Comparison of ENCODE assay signal across 9 cellular contexts in the genomic region with DNA sequence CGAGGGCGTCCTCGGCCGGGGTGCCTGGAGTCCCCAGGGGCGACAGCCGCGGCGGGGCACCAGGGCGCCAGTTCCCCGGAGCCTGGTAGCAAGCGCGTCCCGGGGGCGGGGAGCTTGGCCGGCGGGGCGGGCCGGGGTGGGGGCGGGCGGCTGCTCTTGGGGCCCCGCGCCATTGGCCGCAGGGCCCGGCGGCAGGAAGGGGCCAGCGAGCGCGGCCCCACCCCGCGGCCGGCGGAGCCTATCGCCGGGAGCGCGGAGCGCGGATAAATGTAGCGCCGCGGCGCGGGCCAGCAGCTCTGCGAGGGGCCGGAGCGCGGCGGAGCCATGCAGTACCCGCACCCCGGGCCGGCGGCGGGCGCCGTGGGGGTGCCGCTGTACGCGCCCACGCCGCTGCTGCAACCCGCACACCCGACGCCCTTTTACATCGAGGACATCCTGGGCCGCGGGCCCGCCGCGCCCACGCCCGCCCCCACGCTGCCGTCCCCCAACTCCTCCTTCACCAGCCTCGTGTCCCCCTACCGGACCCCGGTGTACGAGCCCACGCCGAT. TPM values are rescaled to one million over a fixed set of nuclear protein-coding genes. Genes with fewer than 3 reads are reported as not detected.
A peak's percentile ranks its signal among the peaks of the same experiment; 100 is the strongest.
DNase-seq lines count a peak whose midpoint lies in the region; ATAC-seq and TF ChIP-seq lines count a peak whose summit lies in the region.
"Had no signal": no experiment of that assay in that cellular context is flagged by ENCODE, and none has a peak within 500 bp of the region (broad histone marks: within the 10 kb centered on the region; RNA-seq: fewer than 3 reads in every experiment).

A gene (plus strand): TSS at position 293 of the 548 bp plus-strand sequence. CDS start 32 bp downstream, at position 325.

- peak within 1 kb of the TSS; percentile 73 for H3K4ac ChIP-seq in IMR-90 (ENCODE audit: low read depth, low read length)

- CTCF ChIA-PET in IMR-90 (lab: Yijun Ruan, JAX) = interaction anchor here (0.6 kb wide), 1 partner anchor 147 kb away, joined by 3 read pairs; no protein-coding TSS in a partner anchor

- H2AFZ ChIP-seq in IMR-90 (replicated peaks; ENCODE audit: low read length, poor library complexity) = peak within 1 kb of the TSS; percentile 96

- H4K8ac ChIP-seq in IMR-90 (ENCODE audit: low read depth in 2 of 2, low read length in 2 of 2) = peak within 1 kb of the TSS; percentile 65 to 66; a peak in 2 of 4 replicates

- H3K36me3 ChIP-seq in IMR-90 (ENCODE audit: control insufficient read depth, insufficient read depth, low read length) (peaks cover 9% of the 10 kb centered on the region), liver (ENCODE audit: control insufficient read depth in 4 of 4, insufficient read depth in 3 of 4, low read depth in 1 of 4, low read length in 3 of 4) (peaks cover 0 to 10% (median 3%) of the 10 kb centered on the region in 4 donors)

- H3K9me3 Mint-ChIP-seq in stimulated activated naive CD8-positive, alpha-beta T cell treated with anti-CD3 and anti-CD28 coated beads, Interleukin-15, amount 100 ng/mL, for 72 hours = peaks cover 0 to 6% of the 10 kb centered on the region in 2 donors

- peak within 1 kb of the TSS; percentile 19; the same call in 1 of the 2 replicates for H4K91ac ChIP-seq in IMR-90 (ENCODE audit: insufficient read depth, low read depth, low read length)

- no peak within 1 kb of the TSS for H2BK20ac ChIP-seq in IMR-90 (ENCODE audit: low read depth, low read length)

- no peak for TF ChIP-seq RAD21 in IMR-90 (IDR thresholded peaks at IDR 0.05; ENCODE audit: low read length)
- no peak for TF ChIP-seq RAD21 in liver (IDR thresholded peaks at IDR 0.05)

- H3K4me1 ChIP-seq in IMR-90 (ENCODE audit: control insufficient read depth, insufficient read depth, low read length) = peaks cover 12% of the 10 kb centered on the region
- H3K4me1 ChIP-seq in liver (ENCODE audit: control insufficient read depth in 4 of 4, insufficient read depth in 4 of 4, low read length in 3 of 4) = peaks cover 5 to 32% (median 21%) of the 10 kb centered on the region in 4 donors

- POLR2A ChIA-PET in IMR-90 (lab: Charles Lee; ENCODE audit: unreplicated experiment) = interaction anchor here (0.6 to 0.8 kb wide), 2 partner anchors 133 to 190 kb away, joined by 4 read pairs; no protein-coding TSS in a partner anchor

- peaks cover 75% of the 10 kb centered on the region for H3K27me3 Mint-ChIP-seq in stimulated activated naive CD8-positive, alpha-beta T cell treated with anti-CD3 and anti-CD28 coated beads, Interleukin-15, amount 100 ng/mL, for 72 hours

- ATAC-seq in GM19372 (IDR thresholded peaks at IDR 0.05; ENCODE audit: low read depth, unreplicated experiment) (peak; percentile 57), IMR-90 (ENCODE audit: low read depth) (peak; percentile 94)
- peak; percentile 66 for ATAC-seq in stimulated activated naive CD8-positive, alpha-beta T cell treated with anti-CD3 and anti-CD28 coated beads, Interleukin-15, amount 100 ng/mL, for 72 hours

- BruUV-seq in IMR-90 (replicated peaks; lab: Mats Ljungman, UMichigan) = no TSS peak

- peak within 1 kb of the TSS; percentile 51; the same call in 1 of the 2 replicates for H3K56ac ChIP-seq in IMR-90 (ENCODE audit: extremely low read depth, insufficient read depth, low read length)

- H4K5ac ChIP-seq in IMR-90 (ENCODE audit: low read depth, low read length) = peak within 1 kb of the TSS; percentile 42; the same call in 1 of the 2 replicates

- peak within 1 kb of the TSS; percentile 63 for H2BK5ac ChIP-seq in IMR-90 (ENCODE audit: low read depth, low read length, poor library complexity, severe bottlenecking)

- peak within 1 kb of the TSS; percentile 71 for H3K14ac ChIP-seq in IMR-90 (replicated peaks; ENCODE audit: low read depth, low read length)

- dilution Hi-C loops in IMR-90 (cut with HindIII; ENCODE audit: low sequenced_read_pairs, unreplicated experiment) = no loop called here

- peak; percentile 63 for TF ChIP-seq POLR2A in IMR-90 (IDR thresholded peaks at IDR 0.05; ENCODE audit: low read depth, low read length)

- peak within 1 kb of the TSS; percentile 82 for H3K27ac ChIP-seq in IMR-90 (ENCODE audit: insufficient read depth, low read length)
- H3K27ac ChIP-seq in liver (ENCODE audit: low read depth in 1 of 2, low read length in 2 of 2) = peak within 1 kb of the TSS; percentile 85 to 97

- TF ChIP-seq CTCF in IMR-90 (conservative IDR thresholded peaks at IDR 0.05; ENCODE audit: low read depth, low read length) (no peak), liver (IDR thresholded peaks at IDR 0.05; ENCODE audit: low read depth, low read length, missing input control) (no peak)

- H3K4me3 ChIP-seq in IMR-90 (ENCODE audit: insufficient read depth, low read depth, low read length) = peak within 1 kb of the TSS; percentile 95
- H3K4me3 ChIP-seq in liver (ENCODE audit: low read depth in 1 of 3, low read length in 3 of 3) = peak within 1 kb of the TSS; percentile 87 to 100 (median 91)

- H3K9me3 ChIP-seq in IMR-90 (ENCODE audit: control insufficient read depth, insufficient read depth, low read length) (peaks cover 10% of the 10 kb centered on the region; the same call in 1 of the 2 replicates), liver (ENCODE audit: control insufficient read depth in 4 of 4, low read length in 3 of 4) (no peaks in the 10 kb centered on the region)

- H3K9ac ChIP-seq in IMR-90 (ENCODE audit: low read depth, low read length) (peak within 1 kb of the TSS; percentile 79), liver (ENCODE audit: low read depth in 1 of 2, low read length in 2 of 2) (peak within 1 kb of the TSS; percentile 86 to 96)

- peak within 1 kb of the TSS; percentile 76 to 84 for H3K4me3 Mint-ChIP-seq in stimulated activated naive CD8-positive, alpha-beta T cell treated with anti-CD3 and anti-CD28 coated beads, Interleukin-15, amount 100 ng/mL, for 72 hours

- H3K4me1 Mint-ChIP-seq in stimulated activated naive CD8-positive, alpha-beta T cell treated with anti-CD3 and anti-CD28 coated beads, Interleukin-15, amount 100 ng/mL, for 72 hours = peaks cover 31% of the 10 kb centered on the region

- DNase-seq in CMK (ENCODE audit: low read depth) (peak; percentile 48), IMR-90 (peak; percentile 76), T-helper 9 cell (peak; percentile 22), dermis microvascular lymphatic vessel endothelial cell (ENCODE audit: low read depth in 2 of 2) (peak; percentile 63 to 89), cerebellum (ENCODE audit: low spot score) (no peak)
- DNase-seq in stimulated activated naive CD8-positive, alpha-beta T cell treated with anti-CD3 and anti-CD28 coated beads, Interleukin-15, amount 100 ng/mL, for 72 hours = peak in 1 of 2 donors; percentile 43

- H3K79me1 ChIP-seq in IMR-90 (ENCODE audit: low read depth in 1 of 2, low read length in 2 of 2) = peaks cover 20 to 38% of the 10 kb centered on the region in 2 experiments; a peak in 3 of 4 replicates

- H3K4me2 ChIP-seq in IMR-90 (ENCODE audit: low read depth, low read length) = peak within 1 kb of the TSS; percentile 94

- H3K27ac Mint-ChIP-seq in stimulated activated naive CD8-positive, alpha-beta T cell treated with anti-CD3 and anti-CD28 coated beads, Interleukin-15, amount 100 ng/mL, for 72 hours = no peak within 1 kb of the TSS

- peak within 1 kb of the TSS; percentile 63; the same call in 1 of the 2 replicates for H2AK5ac ChIP-seq in IMR-90 (ENCODE audit: low read depth, low read length)

- no peaks in the 10 kb centered on the region for H3K27me3 ChIP-seq in IMR-90 (ENCODE audit: control insufficient read depth, insufficient read depth, low read length)
- no peaks in the 10 kb centered on the region for H3K27me3 ChIP-seq in liver (ENCODE audit: control insufficient read depth in 4 of 4, insufficient read depth in 4 of 4, low read length in 3 of 4)

- WGBS in IMR-90 (ENCODE audit: extremely low coverage in 2 of 2, insufficient read length in 1 of 2), 2 experiments = 0% methylated on average over 31 of the region's 79 CpGs; no CpG with 5 or more reads in 1 of the 2 experiments
- under 1% methylated on average over 79 of the region's 79 CpGs for WGBS in liver

- H4K20me1 ChIP-seq in IMR-90 (ENCODE audit: insufficient read depth, low read length) = 0 out of 2 replicates have a peak, but pooled peaks cover 3% of the 10 kb centered on the region

- H2AK9ac ChIP-seq in IMR-90 (replicated peaks; ENCODE audit: low read depth, low read length, poor library complexity) = peak within 1 kb of the TSS; percentile 94

- H3K9me1 ChIP-seq in IMR-90 (ENCODE audit: insufficient read depth, low read length) = 0 out of 2 replicates have a peak, but pooled peaks cover 5% of the 10 kb centered on the region

- peak within 1 kb of the TSS; percentile 25; the same call in 1 of the 2 replicates for H3K18ac ChIP-seq in IMR-90 (ENCODE audit: low read depth, low read length)

- intact Hi-C loops in IMR-90 (cut with micrococcal nuclease) = loop anchor here (2.0 to 5.0 kb wide), 2 partner anchors 133 to 191 kb away; no protein-coding TSS in a partner anchor

- H2BK120ac ChIP-seq in IMR-90 (ENCODE audit: low read depth, low read length) = peak within 1 kb of the TSS; percentile 56

- H3K23ac ChIP-seq in IMR-90 (ENCODE audit: low read depth, low read length) = peak within 1 kb of the TSS; percentile 91

- H2BK15ac ChIP-seq in IMR-90 (ENCODE audit: low read depth, low read length) = no peak within 1 kb of the TSS

- in situ Hi-C loops in IMR-90 (cut with MboI; ENCODE audit: low sequenced_read_pairs) = no loop called here

TF ChIP-seq in IMR-90, 13 proteins besides CTCF, POLR2A, EP300 and RAD21 (continues in another document):
- TF ChIP-seq RFX5 (IDR thresholded peaks at IDR 0.05; ENCODE audit: low read depth, low read length) = no peak
- TF ChIP-seq CEBPB (IDR thresholded peaks at IDR 0.05; ENCODE audit: low read depth, low read length) = no peak
- TF ChIP-seq BHLHE40 (IDR thresholded peaks at IDR 0.05; ENCODE audit: low read depth, low read length) = no peak
- 0 out of 2 replicates have a peak, but pooled peaks have one; percentile 10 for TF ChIP-seq MAZ (IDR thresholded peaks at IDR 0.05; ENCODE audit: borderline replicate concordance, low read depth, low read length)
- TF ChIP-seq MXI1 (IDR thresholded peaks at IDR 0.05; ENCODE audit: borderline replicate concordance, low read depth, low read length) = no peak

RNA-seq across cellular contexts. Expression of the gene that starts here (rescaled TPM):
- total RNA-seq in IMR-90 (2012; rRNA removed) = 2.3 and 4.4 TPM in 2 replicates
- polyA plus RNA-seq in IMR-90 (2012; rRNA removed) = 6.2 and 7.7 TPM in 2 replicates
- polyA plus RNA-seq in IMR-90 (2012; cell fraction: cytosol; rRNA removed) = 4.1 and 7.1 TPM in 2 replicates
- polyA plus RNA-seq in IMR-90 (2012; cell fraction: nucleus; rRNA removed; ENCODE audit: low replicate concordance) = 10.6 and 10.9 TPM in 2 replicates
- total RNA-seq in dermis microvascular lymphatic vessel endothelial cell = 36.8 and 62.8 TPM in 2 replicates
- 10 to 100 TPM; 16.2 to 34.8 TPM for total RNA-seq in liver
- 10 to 100 TPM; 33.5 to 42.2 TPM for polyA plus RNA-seq in liver
- 2.1 TPM for total RNA-seq in cerebellum
- total RNA-seq: T-helper 1 cell treated with Interleukin-12 subunit alpha and Interleukin-12 subunit beta and Interleukin-4 antibody, amounts not matched to agents 30 ng/mL and 1 ng/mL, for 36 hours had no signal
